ENCODE assay signal across 1 cellular context in the genomic region with DNA sequence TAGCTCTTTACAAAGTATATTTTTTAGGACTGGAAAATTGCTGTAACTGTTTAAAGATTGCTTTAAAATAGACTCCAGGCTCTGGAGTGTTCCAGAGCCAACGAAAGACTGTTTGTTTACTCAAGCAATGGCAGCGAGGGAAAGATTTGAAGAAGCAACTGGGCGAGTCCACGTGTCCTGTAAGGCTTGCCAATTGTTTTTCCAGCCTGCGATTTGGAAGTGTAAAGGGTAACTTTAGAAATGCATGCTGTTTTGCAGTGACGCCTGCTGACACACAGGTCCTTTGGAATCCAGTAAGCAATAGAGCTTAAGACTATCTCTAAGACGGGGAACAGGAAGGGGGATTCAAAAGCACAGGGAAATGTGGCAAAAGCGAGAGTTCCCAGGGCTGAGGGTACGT.
TF ChIP-seq lines count a peak whose summit lies in the region.

No MANE protein-coding gene starts in this region.

TF ChIP-seq in HCT116, 20 proteins besides CTCF, POLR2A, EP300 and RAD21 (continued from another document):
- TF ChIP-seq, protein P1, sequence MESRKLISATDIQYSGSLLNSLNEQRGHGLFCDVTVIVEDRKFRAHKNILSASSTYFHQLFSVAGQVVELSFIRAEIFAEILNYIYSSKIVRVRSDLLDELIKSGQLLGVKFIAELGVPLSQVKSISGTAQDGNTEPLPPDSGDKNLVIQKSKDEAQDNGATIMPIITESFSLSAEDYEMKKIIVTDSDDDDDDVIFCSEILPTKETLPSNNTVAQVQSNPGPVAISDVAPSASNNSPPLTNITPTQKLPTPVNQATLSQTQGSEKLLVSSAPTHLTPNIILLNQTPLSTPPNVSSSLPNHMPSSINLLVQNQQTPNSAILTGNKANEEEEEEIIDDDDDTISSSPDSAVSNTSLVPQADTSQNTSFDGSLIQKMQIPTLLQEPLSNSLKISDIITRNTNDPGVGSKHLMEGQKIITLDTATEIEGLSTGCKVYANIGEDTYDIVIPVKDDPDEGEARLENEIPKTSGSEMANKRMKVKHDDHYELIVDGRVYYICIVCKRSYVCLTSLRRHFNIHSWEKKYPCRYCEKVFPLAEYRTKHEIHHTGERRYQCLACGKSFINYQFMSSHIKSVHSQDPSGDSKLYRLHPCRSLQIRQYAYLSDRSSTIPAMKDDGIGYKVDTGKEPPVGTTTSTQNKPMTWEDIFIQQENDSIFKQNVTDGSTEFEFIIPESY (IDR thresholded peaks at IDR 0.05; ENCODE audit: extremely low read depth, insufficient replicate concordance, low read length): no peak
- no peak for TF ChIP-seq ZNF274 (IDR thresholded peaks at IDR 0.05; ENCODE audit: low read depth, low read length)
- TF ChIP-seq ZFX (IDR thresholded peaks at IDR 0.05): no peak
- TF ChIP-seq POLR2AphosphoS5 (IDR thresholded peaks at IDR 0.05; ENCODE audit: low read depth, low read length): no peak
- no peak for TF ChIP-seq TCF7L2 (IDR thresholded peaks at IDR 0.05; ENCODE audit: borderline replicate concordance, extremely low read depth, insufficient read depth, insufficient read length)
- TF ChIP-seq CBX3 (IDR thresholded peaks at IDR 0.05; ENCODE audit: low read depth): no peak
- no peak for TF ChIP-seq SIN3A (IDR thresholded peaks at IDR 0.05; ENCODE audit: low read depth)
